In genomic region chr18:50287441-50288347, GRCh38 we compare ENCODE assay signal across 1 cellular context.
TF ChIP-seq lines count a peak whose summit lies in the region.

Gene CXXC1 (minus strand): TSS chr18:50287692. CDS start chr18:50287589, 103 bp downstream.

TF ChIP-seq in K562, 482 proteins besides CTCF, POLR2A, EP300 and RAD21 (continued from another document and continues in another):
- TF ChIP-seq MLX (CRISPR knock-in tag; conservative IDR thresholded peaks at IDR 0.05) (no peak), CREB3 (tag; conservative IDR thresholded peaks at IDR 0.05; ENCODE audit: low read depth) (peak; percentile 91), ZC3H4 (CRISPR knock-in tag; IDR thresholded peaks at IDR 0.05; ENCODE audit: borderline replicate concordance) (no peak), FUS (optimal IDR thresholded peaks at IDR 0.05; ENCODE audit: low read depth, low read length) (no peak), CBFA2T2 (conservative IDR thresholded peaks at IDR 0.05) (0 out of 2 replicates have a peak, but pooled peaks have one; percentile 5), SLC30A9 (CRISPR knock-in tag; IDR thresholded peaks at IDR 0.05) (no peak), NEUROD1 (IDR thresholded peaks at IDR 0.05; ENCODE audit: borderline replicate concordance, low read depth, low read length, partially characterized antibody) (no peak), EWSR1 (IDR thresholded peaks at IDR 0.05; ENCODE audit: borderline replicate concordance, low read depth, partially characterized antibody) (no peak), CREBBP (IDR thresholded peaks at IDR 0.05; ENCODE audit: low read depth, low read length) (no peak), RNF219 (CRISPR knock-in tag; IDR thresholded peaks at IDR 0.05) (no peak), POU5F1 (IDR thresholded peaks at IDR 0.05; ENCODE audit: borderline replicate concordance, low read depth, low read length, partially characterized antibody) (peak; percentile 64), TCF7 (IDR thresholded peaks at IDR 0.05; ENCODE audit: borderline replicate concordance) (no peak), GATA2 (CRISPR knock-in tag; IDR thresholded peaks at IDR 0.05) (no peak), ETV1 (tag; conservative IDR thresholded peaks at IDR 0.05; ENCODE audit: low read depth) (peak; percentile 84), KLF16 (IDR thresholded peaks at IDR 0.05) (0 out of 2 replicates have a peak, but pooled peaks have one; percentile 26), MITF (IDR thresholded peaks at IDR 0.05) (no peak), SMAD4 (CRISPR knock-in tag; conservative IDR thresholded peaks at IDR 0.05) (peak; percentile 74), ZBTB7A (IDR thresholded peaks at IDR 0.05; ENCODE audit: borderline replicate concordance, control insufficient read depth, low read depth, low read length) (peak; percentile 100), SRSF7 (optimal IDR thresholded peaks at IDR 0.05; ENCODE audit: low read depth, low read length) (no peak), HMGXB4 (CRISPR knock-in tag; IDR thresholded peaks at IDR 0.05) (no peak), PTBP1 (IDR thresholded peaks at IDR 0.05; ENCODE audit: low read depth, low read length) (0 out of 2 replicates have a peak, but pooled peaks have one; percentile 51), ARID3B (CRISPR knock-in tag; IDR thresholded peaks at IDR 0.05; ENCODE audit: borderline replicate concordance) (no peak), CSDE1 (IDR thresholded peaks at IDR 0.05) (peak in 1 of 2 experiments; percentile 100; a peak in 2 of 4 replicates), CUX1 (CRISPR knock-in tag; IDR thresholded peaks at IDR 0.05) (peak; percentile 23; the same call in 1 of the 2 replicates), SP1 (CRISPR knock-in tag; IDR thresholded peaks at IDR 0.05) (peak; percentile 88), RBFOX2 (IDR thresholded peaks at IDR 0.05; ENCODE audit: low read depth, low read length) (peak; percentile 82), GMEB1 (CRISPR knock-in tag; IDR thresholded peaks at IDR 0.05) (peak; percentile 93), CREB1 (IDR thresholded peaks at IDR 0.05) (peak; percentile 34), CREB1 (CRISPR knock-in tag; IDR thresholded peaks at IDR 0.05) (peak; percentile 91), AFF4 (CRISPR knock-in tag; IDR thresholded peaks at IDR 0.05) (peak; percentile 61; the same call in 1 of the 2 replicates), HNRNPLL (IDR thresholded peaks at IDR 0.05; ENCODE audit: low read depth, low read length, poor library complexity, severe bottlenecking) (peak; percentile 100), ZNF311 (CRISPR knock-in tag; IDR thresholded peaks at IDR 0.05) (0 out of 2 replicates have a peak, but pooled peaks have one; percentile 66), HDAC8 (tag; IDR thresholded peaks at IDR 0.05) (peak; percentile 90), HDAC2 (IDR thresholded peaks at IDR 0.05) (peak; percentile 68), TFE3 (CRISPR knock-in tag; IDR thresholded peaks at IDR 0.05) (no peak)
